8 cellular contexts compared by ENCODE assay signal in genomic region chr20:347317-347639, GRCh38. TPM values are rescaled to one million over a fixed set of nuclear protein-coding genes. Genes with fewer than 3 reads are reported as not detected.
A peak's percentile ranks its signal among the peaks of the same experiment; 100 is the strongest.
DNase-seq lines count a peak whose midpoint lies in the region; ATAC-seq and TF ChIP-seq lines count a peak whose summit lies in the region.

No MANE protein-coding gene starts in this region.

- intact Hi-C loops in activated B cell treated with CpG ODN at 0.5 μM for 24 hours (cut with micrococcal nuclease), result loop anchor here (1.0 to 5.0 kb wide), 3 partner anchors 20 to 195 kb away; partner anchors contain the start of genes CSNK2A1 and ZCCHC3

- CTCF ChIA-PET in activated B cell treated with CpG ODN at 0.5 μM for 24 hours (lab: Charles Lee), result interaction anchor here (4.1 kb wide), 1 partner anchor 18 kb away, joined by 19 read pairs; no protein-coding TSS in a partner anchor

- H3F3A ChIP-seq in GM23338 (replicated peaks; ENCODE audit: low read depth), result peaks cover 13% of the 10 kb centered on the region; the same call in 1 of the 2 replicates

- POLR2A ChIA-PET in activated B cell treated with CpG ODN at 0.5 μM for 24 hours (lab: Charles Lee), result interaction anchor here (0.5 to 3.9 kb wide), 5 partner anchors 22 to 60 kb away, joined by 3 to 27 read pairs (median 4); partner anchors contain the start of genes SOX12 and TRIB3

- H3K4me3 Mint-ChIP-seq in GM23338, result peak overlapping the region; percentile 88
- peak overlapping the region; percentile 88 for H3K4me3 Mint-ChIP-seq in activated B cell treated with CpG ODN at 0.5 μM for 24 hours

- H3K27ac Mint-ChIP-seq in GM23338, result no peak overlapping the region
- peak overlapping the region; percentile 12 for H3K27ac Mint-ChIP-seq in activated B cell treated with CpG ODN at 0.5 μM for 24 hours

- H3K4me2 ChIP-seq in GM23338, result peak overlapping the region; percentile 97

- TF ChIP-seq CTCF in GM23338 (conservative IDR thresholded peaks at IDR 0.05; ENCODE audit: low read depth in 2 of 2), result no peak
- no peak for TF ChIP-seq CTCF in activated B cell treated with CpG ODN at 0.5 μM for 24 hours (IDR thresholded peaks at IDR 0.05)
- no peak for TF ChIP-seq CTCF in suprapubic skin (IDR thresholded peaks at IDR 0.05)

- peak overlapping the region; percentile 41 for H3K9ac ChIP-seq in iPS-18a (ENCODE audit: low read length)

- H3K4me1 ChIP-seq in ACC112 (ENCODE audit: control insufficient read depth, insufficient read depth, low read length, unreplicated experiment), result peaks cover 8% of the 10 kb centered on the region
- H3K4me1 ChIP-seq in GM23338 (ENCODE audit: insufficient read depth), result peaks cover 15% of the 10 kb centered on the region
- peaks cover 11% of the 10 kb centered on the region for H3K4me1 ChIP-seq in iPS-18a (ENCODE audit: control insufficient read depth, low read depth, low read length)
- peaks cover 20% of the 10 kb centered on the region for H3K4me1 ChIP-seq in suprapubic skin

- H3K27ac ChIP-seq in ACC112 (ENCODE audit: low read depth, low read length) (peak overlapping the region; percentile 87), GM23338 (ENCODE audit: low read depth) (peak overlapping the region; percentile 76), iPS-18a (ENCODE audit: low read length) (no peak overlapping the region), suprapubic skin (peak overlapping the region; percentile 73)

- no peaks in the 10 kb centered on the region for H3K27me3 ChIP-seq in ACC112 (ENCODE audit: insufficient read depth, low read length)
- no peaks in the 10 kb centered on the region for H3K27me3 ChIP-seq in GM23338 (ENCODE audit: insufficient read depth)
- H3K27me3 ChIP-seq in iPS-18a (ENCODE audit: control insufficient read depth, insufficient read depth, low read length), result no peaks in the 10 kb centered on the region
- H3K27me3 ChIP-seq in suprapubic skin, result no peaks in the 10 kb centered on the region

- H4K20me1 ChIP-seq in GM23338 (replicated peaks; ENCODE audit: insufficient read depth), result no peaks in the 10 kb centered on the region

- no peak for TF ChIP-seq EP300 in suprapubic skin (IDR thresholded peaks at IDR 0.05)

- H3K36me3 ChIP-seq in ACC112 (ENCODE audit: insufficient read depth, low read length) (0 out of 2 replicates have a peak, but pooled peaks cover 3% of the 10 kb centered on the region), GM23338 (ENCODE audit: insufficient read depth) (no peaks in the 10 kb centered on the region), iPS-18a (ENCODE audit: control insufficient read depth, low read depth, low read length) (no peaks in the 10 kb centered on the region), suprapubic skin (peaks cover 8% of the 10 kb centered on the region)

- H2AFZ ChIP-seq in ACC112 (ENCODE audit: low read length, unreplicated experiment), result no peak overlapping the region
- H2AFZ ChIP-seq in GM23338, result peak overlapping the region; percentile 95

- TF ChIP-seq POLR2A in suprapubic skin (IDR thresholded peaks at IDR 0.05), result no peak

- ATAC-seq in GM23338, result peak; percentile 6; the same call in 2 of the 3 replicates
- ATAC-seq in activated B cell treated with CpG ODN at 0.5 μM for 24 hours (ENCODE audit: low read depth), result peak; percentile 2
- ATAC-seq in GM18519 (IDR thresholded peaks at IDR 0.05; ENCODE audit: low FRiP score, unreplicated experiment), result no peak
- ATAC-seq in HG02763 (IDR thresholded peaks at IDR 0.05; ENCODE audit: unreplicated experiment), result no peak

- H3K27me3 Mint-ChIP-seq in GM23338 (ENCODE audit: insufficient read depth, low read depth, poor library complexity) (peaks cover 13% of the 10 kb centered on the region), activated B cell treated with CpG ODN at 0.5 μM for 24 hours (no peaks in the 10 kb centered on the region)

- H3K9me3 ChIP-seq in iPS-18a (ENCODE audit: control insufficient read depth, low read depth, low read length) (no peaks in the 10 kb centered on the region), suprapubic skin (no peaks in the 10 kb centered on the region)

- DNase-seq in GM23338 (ENCODE audit: low spot score) (no peak), activated B cell treated with CpG ODN at 0.5 μM for 24 hours (no peak), suprapubic skin (ENCODE audit: low spot score in 2 of 2) (no peak), NCI-H187 (lab: John Stamatoyannopoulos, UW) (no peak)

- H3K4me3 ChIP-seq in ACC112 (ENCODE audit: low read depth, low read length) (peak overlapping the region; percentile 95), GM23338 (peak overlapping the region; percentile 94), iPS-18a (ENCODE audit: low read length) (peak overlapping the region; percentile 83), suprapubic skin (peak overlapping the region; percentile 70)

- H3K79me2 ChIP-seq in ACC112 (ENCODE audit: control insufficient read depth, insufficient read depth, low read length, unreplicated experiment) (peaks cover 6% of the 10 kb centered on the region), GM23338 (replicated peaks; ENCODE audit: insufficient read depth) (no peaks in the 10 kb centered on the region)

- peaks cover 16% of the 10 kb centered on the region for H3K4me1 Mint-ChIP-seq in GM23338
- H3K4me1 Mint-ChIP-seq in activated B cell treated with CpG ODN at 0.5 μM for 24 hours, result peaks cover 13% of the 10 kb centered on the region

- no peaks in the 10 kb centered on the region for H3K9me2 ChIP-seq in GM23338 (ENCODE audit: insufficient read depth)

- H3K36me3 Mint-ChIP-seq in GM23338 (ENCODE audit: low read depth), result peaks cover 2% of the 10 kb centered on the region; the same call in 1 of the 3 replicates
- H3K36me3 Mint-ChIP-seq in activated B cell treated with CpG ODN at 0.5 μM for 24 hours (ENCODE audit: low read depth), result peaks cover 2% of the 10 kb centered on the region

- 0% methylated on average over 12 of the region's 19 CpGs for WGBS in suprapubic skin

- no peaks in the 10 kb centered on the region; the same call in 2 of the 3 replicates for H3K9me3 Mint-ChIP-seq in GM23338
- no peaks in the 10 kb centered on the region for H3K9me3 Mint-ChIP-seq in activated B cell treated with CpG ODN at 0.5 μM for 24 hours

TF ChIP-seq in GM23338, 12 proteins besides CTCF, POLR2A, EP300 and RAD21 (continues in another document):
- TF ChIP-seq ETS1 (IDR thresholded peaks at IDR 0.05), result no peak
- no peak for TF ChIP-seq STAT1 (IDR thresholded peaks at IDR 0.05; ENCODE audit: unreplicated experiment)
- no peak for TF ChIP-seq EZH2 (IDR thresholded peaks at IDR 0.05; ENCODE audit: low read depth, unreplicated experiment)

RNA-seq across cellular contexts. Expression of gene NRSN2, which starts 0.4 kb away (rescaled TPM):
- total RNA-seq in GM23338 (2014; rRNA removed; shearing (Covaris generic)), result 14.4 and 19.8 TPM in 2 replicates
- polyA plus RNA-seq in GM23338 (2016; fragmentation: Nextera tagmentation; extraction: Ambion mirVana), result 17.9 and 23.2 TPM in 2 replicates
- total RNA-seq in activated B cell treated with CpG ODN at 0.5 μM for 24 hours (7.6 and 12.8 TPM in 2 replicates), suprapubic skin (10 to 100 TPM in 3 of 4 donors, 1 to 10 TPM in 1; 8.1 to 11.4 (median 10.9) TPM)

RNA-seq across cellular contexts. Expression of gene SOX12, which starts 21.9 kb away (rescaled TPM):
- total RNA-seq in GM23338 (2014; rRNA removed; shearing (Covaris generic)), result 29.0 and 32.0 TPM in 2 replicates
- 14.1 and 16.1 TPM in 2 replicates for polyA plus RNA-seq in GM23338 (2016; fragmentation: Nextera tagmentation; extraction: Ambion mirVana)
- total RNA-seq in activated B cell treated with CpG ODN at 0.5 μM for 24 hours (6.1 and 6.2 TPM in 2 replicates), suprapubic skin (1 to 10 TPM; 5.4 to 6.5 (median 5.9) TPM)

RNA-seq across cellular contexts. Expression of gene TRIB3, which starts 33.3 kb away (rescaled TPM):
- 13.7 and 21.0 TPM in 2 replicates for total RNA-seq in GM23338 (2014; rRNA removed; shearing (Covaris generic))
- 5.8 and 6.9 TPM in 2 replicates for polyA plus RNA-seq in GM23338 (2016; fragmentation: Nextera tagmentation; extraction: Ambion mirVana)
- total RNA-seq in activated B cell treated with CpG ODN at 0.5 μM for 24 hours (13.3 and 14.0 TPM in 2 replicates), suprapubic skin (10 to 100 TPM; 14.3 to 30.7 (median 28.0) TPM)

RNA-seq across cellular contexts. Expression of gene ZCCHC3, which starts 49.9 kb away (rescaled TPM):
- total RNA-seq in GM23338 (2014; rRNA removed; shearing (Covaris generic)), result 65.8 and 66.3 TPM in 2 replicates
- 26.5 and 31.3 TPM in 2 replicates for polyA plus RNA-seq in GM23338 (2016; fragmentation: Nextera tagmentation; extraction: Ambion mirVana)
- 25.9 and 28.1 TPM in 2 replicates for total RNA-seq in activated B cell treated with CpG ODN at 0.5 μM for 24 hours
- total RNA-seq in suprapubic skin, result 10 to 100 TPM in 1 of 4 donors, 1 to 10 TPM in 3; 8.1 to 11.2 (median 8.8) TPM

RNA-seq across cellular contexts. Expression of gene C20orf96, which starts 56.7 kb away (rescaled TPM):
- 14.6 and 17.8 TPM in 2 replicates for total RNA-seq in GM23338 (2014; rRNA removed; shearing (Covaris generic))
- 29.0 and 36.3 TPM in 2 replicates for polyA plus RNA-seq in GM23338 (2016; fragmentation: Nextera tagmentation; extraction: Ambion mirVana)
- total RNA-seq in activated B cell treated with CpG ODN at 0.5 μM for 24 hours, result 5.3 and 5.5 TPM in 2 replicates
- 1 to 10 TPM in 2 of 4 donors, under 1 TPM in 2; 0.91 to 5.1 (median 2.0) TPM for total RNA-seq in suprapubic skin

Comparison
In these comparisons a context has a peak if more than half of its experiments do, and no peak if none do; other contexts are left out.
1. ATAC-seq: peak in GM23338 (single experiment) and activated B cell treated with CpG ODN at 0.5 μM for 24 hours (single experiment); none in GM18519 (single experiment) and HG02763 (single experiment).
2. Peak in every context shown above with its lines, with median percentiles within 50 percentile points of each other: H3K4me3 ChIP-seq.